Comparison of ENCODE assay signal across 1 cellular context in the genomic region with DNA sequence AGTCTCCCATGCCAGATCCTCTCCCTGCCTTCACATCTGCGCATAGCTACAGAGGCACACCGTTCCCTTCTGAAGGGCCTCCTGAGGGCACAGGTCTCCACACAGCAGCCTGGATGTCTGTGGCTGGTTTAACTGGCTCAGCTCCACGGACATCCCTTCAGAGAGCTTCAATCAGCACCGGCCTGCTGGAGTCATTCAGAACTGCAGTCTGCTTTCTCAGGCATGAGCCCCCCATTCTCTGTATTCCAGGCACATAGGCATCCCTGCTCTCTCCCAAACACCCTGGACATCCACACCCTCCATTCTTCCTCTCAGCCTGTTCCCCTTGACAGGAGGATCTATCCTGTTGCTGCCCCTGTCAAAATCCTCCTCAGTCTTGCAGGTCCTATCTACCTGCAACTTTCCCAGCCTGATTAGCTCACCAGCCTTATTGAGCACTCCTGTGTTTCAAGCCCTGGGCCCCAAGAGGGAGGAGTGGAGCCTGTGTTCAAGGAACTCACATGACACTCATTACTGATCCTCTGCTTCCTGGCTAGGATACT.
TF ChIP-seq lines count a peak whose summit lies in the region.

No MANE protein-coding gene starts in this region.

TF ChIP-seq in HepG2, 621 proteins besides CTCF, POLR2A, EP300 and RAD21 (continued from another document and continues in another):
- TF ChIP-seq KLF16 (CRISPR knock-in tag; IDR thresholded peaks at IDR 0.05) (no peak; a peak in 1 of 4 replicates), CC2D1A (CRISPR knock-in tag; IDR thresholded peaks at IDR 0.05) (no peak), KLF6 (CRISPR knock-in tag; IDR thresholded peaks at IDR 0.05) (0 out of 2 replicates have a peak, but pooled peaks have one; percentile 3), TCF7L2 (IDR thresholded peaks at IDR 0.05; ENCODE audit: low read depth, low read length) (no peak), ZNF567 (CRISPR knock-in tag; IDR thresholded peaks at IDR 0.05; ENCODE audit: borderline replicate concordance) (peak; percentile 94; the same call in 1 of the 2 replicates), JDP2 (CRISPR knock-in tag; IDR thresholded peaks at IDR 0.05; ENCODE audit: borderline replicate concordance) (no peak), AGO1 (IDR thresholded peaks at IDR 0.05; ENCODE audit: low read depth, low read length, poor library complexity, severe bottlenecking) (no peak), ZNF354B (CRISPR knock-in tag; IDR thresholded peaks at IDR 0.05) (peak; percentile 77; the same call in 1 of the 2 replicates), ZNF329 (CRISPR knock-in tag; IDR thresholded peaks at IDR 0.05; ENCODE audit: low read depth) (no peak), BORCS8-MEF2B (CRISPR knock-in tag; IDR thresholded peaks at IDR 0.05) (peak; percentile 72; the same call in 1 of the 2 replicates), KAT8 (CRISPR knock-in tag; IDR thresholded peaks at IDR 0.05) (peak; percentile 4; the same call in 1 of the 2 replicates), MTF2 (CRISPR knock-in tag; IDR thresholded peaks at IDR 0.05; ENCODE audit: borderline replicate concordance) (no peak; the same call in 1 of the 2 replicates), ZNF629 (CRISPR knock-in tag; conservative IDR thresholded peaks at IDR 0.05) (no peak), ZC3H4 (CRISPR knock-in tag; IDR thresholded peaks at IDR 0.05; ENCODE audit: borderline replicate concordance) (no peak; the same call in 1 of the 2 replicates), ZFP41 (CRISPR knock-in tag; IDR thresholded peaks at IDR 0.05; ENCODE audit: borderline replicate concordance) (peak; percentile 37; the same call in 1 of the 2 replicates), FOXA3 (CRISPR knock-in tag; IDR thresholded peaks at IDR 0.05) (peak; percentile 37), ZNF563 (CRISPR knock-in tag; IDR thresholded peaks at IDR 0.05) (no peak), TAF1 (CRISPR knock-in tag; IDR thresholded peaks at IDR 0.05) (no peak; the same call in 1 of the 2 replicates), PAX8 (CRISPR knock-in tag; IDR thresholded peaks at IDR 0.05; ENCODE audit: borderline replicate concordance) (no peak), TP53 (CRISPR knock-in tag; conservative IDR thresholded peaks at IDR 0.05) (no peak), POLR2G (IDR thresholded peaks at IDR 0.05; ENCODE audit: low read depth, low read length) (no peak), ARNT2 (CRISPR knock-in tag; IDR thresholded peaks at IDR 0.05; ENCODE audit: low read depth) (0 out of 2 replicates have a peak, but pooled peaks have one; percentile 56), ZNF317 (CRISPR knock-in tag; IDR thresholded peaks at IDR 0.05) (no peak), ZFAT (CRISPR knock-in tag; conservative IDR thresholded peaks at IDR 0.05) (no peak), ZNF557 (CRISPR knock-in tag; IDR thresholded peaks at IDR 0.05) (no peak)
- TF ChIP-seq, protein P1, sequence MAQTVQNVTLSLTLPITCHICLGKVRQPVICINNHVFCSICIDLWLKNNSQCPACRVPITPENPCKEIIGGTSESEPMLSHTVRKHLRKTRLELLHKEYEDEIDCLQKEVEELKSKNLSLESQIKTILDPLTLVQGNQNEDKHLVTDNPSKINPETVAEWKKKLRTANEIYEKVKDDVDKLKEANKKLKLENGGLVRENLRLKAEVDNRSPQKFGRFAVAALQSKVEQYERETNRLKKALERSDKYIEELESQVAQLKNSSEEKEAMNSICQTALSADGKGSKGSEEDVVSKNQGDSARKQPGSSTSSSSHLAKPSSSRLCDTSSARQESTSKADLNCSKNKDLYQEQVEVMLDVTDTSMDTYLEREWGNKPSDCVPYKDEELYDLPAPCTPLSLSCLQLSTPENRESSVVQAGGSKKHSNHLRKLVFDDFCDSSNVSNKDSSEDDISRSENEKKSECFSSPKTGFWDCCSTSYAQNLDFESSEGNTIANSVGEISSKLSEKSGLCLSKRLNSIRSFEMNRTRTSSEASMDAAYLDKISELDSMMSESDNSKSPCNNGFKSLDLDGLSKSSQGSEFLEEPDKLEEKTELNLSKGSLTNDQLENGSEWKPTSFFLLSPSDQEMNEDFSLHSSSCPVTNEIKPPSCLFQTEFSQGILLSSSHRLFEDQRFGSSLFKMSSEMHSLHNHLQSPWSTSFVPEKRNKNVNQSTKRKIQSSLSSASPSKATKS (CRISPR knock-in tag; IDR thresholded peaks at IDR 0.05): no peak
- TF ChIP-seq, protein P2, sequence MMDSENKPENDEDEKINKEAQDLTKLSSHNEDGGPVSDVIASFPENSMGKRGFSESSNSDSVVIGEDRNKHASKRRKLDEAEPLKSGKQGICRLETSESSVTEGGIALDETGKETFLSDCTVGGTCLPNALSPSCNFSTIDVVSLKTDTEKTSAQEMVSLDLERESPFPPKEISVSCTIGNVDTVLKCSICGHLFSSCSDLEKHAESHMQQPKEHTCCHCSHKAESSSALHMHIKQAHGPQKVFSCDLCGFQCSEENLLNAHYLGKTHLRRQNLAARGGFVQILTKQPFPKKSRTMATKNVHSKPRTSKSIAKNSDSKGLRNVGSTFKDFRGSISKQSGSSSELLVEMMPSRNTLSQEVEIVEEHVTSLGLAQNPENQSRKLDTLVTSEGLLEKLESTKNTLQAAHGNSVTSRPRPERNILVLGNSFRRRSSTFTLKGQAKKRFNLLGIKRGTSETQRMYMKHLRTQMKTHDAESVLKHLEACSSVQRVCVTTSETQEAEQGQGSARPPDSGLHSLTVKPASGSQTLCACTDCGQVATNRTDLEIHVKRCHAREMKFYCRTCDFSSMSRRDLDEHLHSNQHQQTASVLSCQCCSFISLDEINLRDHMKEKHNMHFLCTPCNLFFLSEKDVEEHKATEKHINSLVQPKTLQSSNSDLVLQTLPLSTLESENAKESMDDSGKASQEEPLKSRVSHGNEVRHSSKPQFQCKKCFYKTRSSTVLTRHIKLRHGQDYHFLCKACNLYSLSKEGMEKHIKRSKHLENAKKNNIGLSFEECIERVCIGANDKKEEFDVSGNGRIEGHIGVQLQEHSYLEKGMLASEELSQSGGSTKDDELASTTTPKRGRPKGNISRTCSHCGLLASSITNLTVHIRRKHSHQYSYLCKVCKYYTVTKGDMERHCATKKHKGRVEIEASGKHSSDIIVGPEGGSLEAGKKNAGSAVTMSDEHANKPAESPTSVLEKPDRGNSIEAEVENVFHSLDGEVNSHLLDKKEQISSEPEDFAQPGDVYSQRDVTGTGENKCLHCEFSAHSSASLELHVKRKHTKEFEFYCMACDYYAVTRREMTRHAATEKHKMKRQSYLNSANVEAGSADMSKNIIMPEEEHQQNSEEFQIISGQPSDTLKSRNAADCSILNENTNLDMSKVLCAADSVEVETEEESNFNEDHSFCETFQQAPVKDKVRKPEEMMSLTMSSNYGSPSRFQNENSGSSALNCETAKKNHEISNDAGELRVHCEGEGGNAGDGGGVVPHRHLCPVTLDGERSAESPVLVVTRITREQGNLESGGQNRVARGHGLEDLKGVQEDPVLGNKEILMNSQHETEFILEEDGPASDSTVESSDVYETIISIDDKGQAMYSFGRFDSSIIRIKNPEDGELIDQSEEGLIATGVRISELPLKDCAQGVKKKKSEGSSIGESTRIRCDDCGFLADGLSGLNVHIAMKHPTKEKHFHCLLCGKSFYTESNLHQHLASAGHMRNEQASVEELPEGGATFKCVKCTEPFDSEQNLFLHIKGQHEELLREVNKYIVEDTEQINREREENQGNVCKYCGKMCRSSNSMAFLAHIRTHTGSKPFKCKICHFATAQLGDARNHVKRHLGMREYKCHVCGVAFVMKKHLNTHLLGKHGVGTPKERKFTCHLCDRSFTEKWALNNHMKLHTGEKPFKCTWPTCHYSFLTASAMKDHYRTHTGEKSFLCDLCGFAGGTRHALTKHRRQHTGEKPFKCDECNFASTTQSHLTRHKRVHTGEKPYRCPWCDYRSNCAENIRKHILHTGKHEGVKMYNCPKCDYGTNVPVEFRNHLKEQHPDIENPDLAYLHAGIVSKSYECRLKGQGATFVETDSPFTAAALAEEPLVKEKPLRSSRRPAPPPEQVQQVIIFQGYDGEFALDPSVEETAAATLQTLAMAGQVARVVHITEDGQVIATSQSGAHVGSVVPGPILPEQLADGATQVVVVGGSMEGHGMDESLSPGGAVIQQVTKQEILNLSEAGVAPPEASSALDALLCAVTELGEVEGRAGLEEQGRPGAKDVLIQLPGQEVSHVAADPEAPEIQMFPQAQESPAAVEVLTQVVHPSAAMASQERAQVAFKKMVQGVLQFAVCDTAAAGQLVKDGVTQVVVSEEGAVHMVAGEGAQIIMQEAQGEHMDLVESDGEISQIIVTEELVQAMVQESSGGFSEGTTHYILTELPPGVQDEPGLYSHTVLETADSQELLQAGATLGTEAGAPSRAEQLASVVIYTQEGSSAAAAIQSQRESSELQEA (CRISPR knock-in tag; IDR thresholded peaks at IDR 0.05; ENCODE audit: not compliant biosample characterization): peak; percentile 87
- TF ChIP-seq, protein P3, sequence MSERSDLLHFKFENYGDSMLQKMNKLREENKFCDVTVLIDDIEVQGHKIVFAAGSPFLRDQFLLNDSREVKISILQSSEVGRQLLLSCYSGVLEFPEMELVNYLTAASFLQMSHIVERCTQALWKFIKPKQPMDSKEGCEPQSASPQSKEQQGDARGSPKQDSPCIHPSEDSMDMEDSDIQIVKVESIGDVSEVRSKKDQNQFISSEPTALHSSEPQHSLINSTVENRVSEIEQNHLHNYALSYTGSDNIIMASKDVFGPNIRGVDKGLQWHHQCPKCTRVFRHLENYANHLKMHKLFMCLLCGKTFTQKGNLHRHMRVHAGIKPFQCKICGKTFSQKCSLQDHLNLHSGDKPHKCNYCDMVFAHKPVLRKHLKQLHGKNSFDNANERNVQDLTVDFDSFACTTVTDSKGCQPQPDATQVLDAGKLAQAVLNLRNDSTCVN (CRISPR knock-in tag; IDR thresholded peaks at IDR 0.05; ENCODE audit: borderline replicate concordance): peak; percentile 50; the same call in 1 of the 2 replicates
- TF ChIP-seq, protein P4, sequence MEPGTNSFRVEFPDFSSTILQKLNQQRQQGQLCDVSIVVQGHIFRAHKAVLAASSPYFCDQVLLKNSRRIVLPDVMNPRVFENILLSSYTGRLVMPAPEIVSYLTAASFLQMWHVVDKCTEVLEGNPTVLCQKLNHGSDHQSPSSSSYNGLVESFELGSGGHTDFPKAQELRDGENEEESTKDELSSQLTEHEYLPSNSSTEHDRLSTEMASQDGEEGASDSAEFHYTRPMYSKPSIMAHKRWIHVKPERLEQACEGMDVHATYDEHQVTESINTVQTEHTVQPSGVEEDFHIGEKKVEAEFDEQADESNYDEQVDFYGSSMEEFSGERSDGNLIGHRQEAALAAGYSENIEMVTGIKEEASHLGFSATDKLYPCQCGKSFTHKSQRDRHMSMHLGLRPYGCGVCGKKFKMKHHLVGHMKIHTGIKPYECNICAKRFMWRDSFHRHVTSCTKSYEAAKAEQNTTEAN (CRISPR knock-in tag; conservative IDR thresholded peaks at IDR 0.05): no peak
- TF ChIP-seq, protein P5, sequence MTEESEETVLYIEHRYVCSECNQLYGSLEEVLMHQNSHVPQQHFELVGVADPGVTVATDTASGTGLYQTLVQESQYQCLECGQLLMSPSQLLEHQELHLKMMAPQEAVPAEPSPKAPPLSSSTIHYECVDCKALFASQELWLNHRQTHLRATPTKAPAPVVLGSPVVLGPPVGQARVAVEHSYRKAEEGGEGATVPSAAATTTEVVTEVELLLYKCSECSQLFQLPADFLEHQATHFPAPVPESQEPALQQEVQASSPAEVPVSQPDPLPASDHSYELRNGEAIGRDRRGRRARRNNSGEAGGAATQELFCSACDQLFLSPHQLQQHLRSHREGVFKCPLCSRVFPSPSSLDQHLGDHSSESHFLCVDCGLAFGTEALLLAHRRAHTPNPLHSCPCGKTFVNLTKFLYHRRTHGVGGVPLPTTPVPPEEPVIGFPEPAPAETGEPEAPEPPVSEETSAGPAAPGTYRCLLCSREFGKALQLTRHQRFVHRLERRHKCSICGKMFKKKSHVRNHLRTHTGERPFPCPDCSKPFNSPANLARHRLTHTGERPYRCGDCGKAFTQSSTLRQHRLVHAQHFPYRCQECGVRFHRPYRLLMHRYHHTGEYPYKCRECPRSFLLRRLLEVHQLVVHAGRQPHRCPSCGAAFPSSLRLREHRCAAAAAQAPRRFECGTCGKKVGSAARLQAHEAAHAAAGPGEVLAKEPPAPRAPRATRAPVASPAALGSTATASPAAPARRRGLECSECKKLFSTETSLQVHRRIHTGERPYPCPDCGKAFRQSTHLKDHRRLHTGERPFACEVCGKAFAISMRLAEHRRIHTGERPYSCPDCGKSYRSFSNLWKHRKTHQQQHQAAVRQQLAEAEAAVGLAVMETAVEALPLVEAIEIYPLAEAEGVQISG (CRISPR knock-in tag; IDR thresholded peaks at IDR 0.05): no peak
- TF ChIP-seq, protein P6, sequence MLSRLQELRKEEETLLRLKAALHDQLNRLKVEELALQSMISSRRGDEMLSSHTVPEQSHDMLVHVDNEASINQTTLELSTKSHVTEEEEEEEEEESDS (CRISPR knock-in tag; IDR thresholded peaks at IDR 0.05; ENCODE audit: borderline replicate concordance): no peak
- TF ChIP-seq, protein P7, sequence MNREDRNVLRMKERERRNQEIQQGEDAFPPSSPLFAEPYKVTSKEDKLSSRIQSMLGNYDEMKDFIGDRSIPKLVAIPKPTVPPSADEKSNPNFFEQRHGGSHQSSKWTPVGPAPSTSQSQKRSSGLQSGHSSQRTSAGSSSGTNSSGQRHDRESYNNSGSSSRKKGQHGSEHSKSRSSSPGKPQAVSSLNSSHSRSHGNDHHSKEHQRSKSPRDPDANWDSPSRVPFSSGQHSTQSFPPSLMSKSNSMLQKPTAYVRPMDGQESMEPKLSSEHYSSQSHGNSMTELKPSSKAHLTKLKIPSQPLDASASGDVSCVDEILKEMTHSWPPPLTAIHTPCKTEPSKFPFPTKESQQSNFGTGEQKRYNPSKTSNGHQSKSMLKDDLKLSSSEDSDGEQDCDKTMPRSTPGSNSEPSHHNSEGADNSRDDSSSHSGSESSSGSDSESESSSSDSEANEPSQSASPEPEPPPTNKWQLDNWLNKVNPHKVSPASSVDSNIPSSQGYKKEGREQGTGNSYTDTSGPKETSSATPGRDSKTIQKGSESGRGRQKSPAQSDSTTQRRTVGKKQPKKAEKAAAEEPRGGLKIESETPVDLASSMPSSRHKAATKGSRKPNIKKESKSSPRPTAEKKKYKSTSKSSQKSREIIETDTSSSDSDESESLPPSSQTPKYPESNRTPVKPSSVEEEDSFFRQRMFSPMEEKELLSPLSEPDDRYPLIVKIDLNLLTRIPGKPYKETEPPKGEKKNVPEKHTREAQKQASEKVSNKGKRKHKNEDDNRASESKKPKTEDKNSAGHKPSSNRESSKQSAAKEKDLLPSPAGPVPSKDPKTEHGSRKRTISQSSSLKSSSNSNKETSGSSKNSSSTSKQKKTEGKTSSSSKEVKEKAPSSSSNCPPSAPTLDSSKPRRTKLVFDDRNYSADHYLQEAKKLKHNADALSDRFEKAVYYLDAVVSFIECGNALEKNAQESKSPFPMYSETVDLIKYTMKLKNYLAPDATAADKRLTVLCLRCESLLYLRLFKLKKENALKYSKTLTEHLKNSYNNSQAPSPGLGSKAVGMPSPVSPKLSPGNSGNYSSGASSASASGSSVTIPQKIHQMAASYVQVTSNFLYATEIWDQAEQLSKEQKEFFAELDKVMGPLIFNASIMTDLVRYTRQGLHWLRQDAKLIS (CRISPR knock-in tag; IDR thresholded peaks at IDR 0.05): no peak
- TF ChIP-seq, protein P8, sequence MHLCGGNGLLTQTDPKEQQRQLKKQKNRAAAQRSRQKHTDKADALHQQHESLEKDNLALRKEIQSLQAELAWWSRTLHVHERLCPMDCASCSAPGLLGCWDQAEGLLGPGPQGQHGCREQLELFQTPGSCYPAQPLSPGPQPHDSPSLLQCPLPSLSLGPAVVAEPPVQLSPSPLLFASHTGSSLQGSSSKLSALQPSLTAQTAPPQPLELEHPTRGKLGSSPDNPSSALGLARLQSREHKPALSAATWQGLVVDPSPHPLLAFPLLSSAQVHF (CRISPR knock-in tag; IDR thresholded peaks at IDR 0.05): no peak
- TF ChIP-seq, protein P9, sequence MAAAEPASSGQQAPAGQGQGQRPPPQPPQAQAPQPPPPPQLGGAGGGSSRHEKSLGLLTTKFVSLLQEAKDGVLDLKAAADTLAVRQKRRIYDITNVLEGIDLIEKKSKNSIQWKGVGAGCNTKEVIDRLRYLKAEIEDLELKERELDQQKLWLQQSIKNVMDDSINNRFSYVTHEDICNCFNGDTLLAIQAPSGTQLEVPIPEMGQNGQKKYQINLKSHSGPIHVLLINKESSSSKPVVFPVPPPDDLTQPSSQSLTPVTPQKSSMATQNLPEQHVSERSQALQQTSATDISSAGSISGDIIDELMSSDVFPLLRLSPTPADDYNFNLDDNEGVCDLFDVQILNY (CRISPR knock-in tag; conservative IDR thresholded peaks at IDR 0.05): no peak
